1 cellular context compared by ENCODE assay signal in genomic region chr18:35089382-35089781, GRCh38.
TF ChIP-seq lines count a peak whose summit lies in the region.

No MANE protein-coding gene starts in this region.

TF ChIP-seq in SK-N-SH treated with all-trans-retinoic acid at 6 μM for 48 hours, 23 proteins besides CTCF, POLR2A, EP300 and RAD21:
- TF ChIP-seq ISL1 (CRISPR knock-in tag; IDR thresholded peaks at IDR 0.05) (0 out of 2 replicates have a peak, but pooled peaks have one; percentile 26), PATZ1 (CRISPR knock-in tag; IDR thresholded peaks at IDR 0.05; ENCODE audit: borderline replicate concordance) (no peak)
